ENCODE assay signal across 21 cellular contexts in genomic region chr12:25797949-25798348, GRCh38.
"Had no signal": no experiment of that assay in that cellular context is flagged by ENCODE, and none has a peak within 500 bp of the region (broad histone marks: within the 10 kb centered on the region; RNA-seq: fewer than 3 reads in every experiment).

No MANE protein-coding gene starts in this region.

- H3K9me3 ChIP-seq: esophagus squamous epithelium, left lung, lower lobe of right lung, neutrophil, pancreas, stomach, tibial artery had no signal

- H3K27me3 ChIP-seq: esophagus squamous epithelium, left lung, neutrophil, stomach, tibial artery had no signal

- H3K27ac ChIP-seq: coronary artery, esophagus squamous epithelium, left lung, lower lobe of right lung, neutrophil, pancreas, stomach, tibial artery had no signal

- ATAC-seq: left lung; lower lobe of right lung; naive thymus-derived CD8-positive, alpha-beta T cell; pancreas; sciatic nerve; stimulated activated effector memory CD8-positive, alpha-beta T cell treated with anti-CD3 and anti-CD28 coated beads, Interleukin-12 subunit alpha, Interleukin-12 subunit beta, amount 100 ng/mL, for 72 hours had no signal

- H3K36me3 ChIP-seq: esophagus squamous epithelium, left lung, lower lobe of right lung, neutrophil, pancreas, stomach, tibial artery had no signal

- H3K4me3 ChIP-seq: coronary artery, esophagus squamous epithelium, left lung, lower lobe of right lung, pancreas, smooth muscle cell, stomach, tibial artery had no signal

- H3K4me1 ChIP-seq: left lung, lower lobe of right lung, pancreas, tibial artery had no signal

- DNase-seq: dermis blood vessel endothelial cell; effector memory CD4-positive, alpha-beta T cell; esophagus squamous epithelium; foreskin melanocyte; left lung; lower lobe of right lung; naive thymus-derived CD8-positive, alpha-beta T cell; nephron progenitor cell; pancreas; retina; stimulated activated CD4-positive, alpha-beta T cell treated with anti-CD3 and anti-CD28 coated beads, Interleukin-12 subunit alpha, Interleukin-12 subunit beta, amount 100 ng/mL, for 4 hours; stimulated activated CD4-positive, alpha-beta T cell treated with anti-CD3 and anti-CD28 coated beads, Interleukin-1b, Interleukin-23, amount 100 ng/mL, for 48 hours; stimulated activated CD4-positive, alpha-beta T cell treated with anti-CD3 and anti-CD28 coated beads, Interleukin-4, amount 100 ng/mL, for 24 hours; stimulated activated naive CD4-positive, alpha-beta T cell treated with Interleukin-2 at 50 U/mL for 16 hours; stomach; tibial artery had no signal
